In the genomic region with DNA sequence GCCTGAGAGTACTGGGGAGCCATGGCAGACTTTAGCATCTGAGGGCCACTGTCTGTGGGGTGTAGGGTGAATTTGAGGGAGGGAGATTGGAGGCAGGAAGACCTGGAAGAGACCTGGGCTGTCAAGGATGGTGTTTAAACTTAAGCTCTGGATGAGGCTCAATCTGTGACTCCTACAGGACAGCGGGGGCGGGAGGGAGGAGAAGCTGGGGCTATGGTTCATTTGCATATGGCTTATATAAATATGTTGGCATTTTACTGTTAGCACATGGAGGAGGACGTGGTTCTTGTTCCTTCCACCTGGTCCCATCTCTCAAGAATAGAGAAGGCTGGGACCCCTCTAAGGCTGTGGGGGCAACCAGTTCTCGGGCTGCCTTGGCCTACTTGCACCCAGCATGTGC, we compare ENCODE assay signal across 14 cellular contexts.
DNase-seq lines count a peak whose midpoint lies in the region; ATAC-seq and TF ChIP-seq lines count a peak whose summit lies in the region.
"Had no signal": no experiment of that assay in that cellular context is flagged by ENCODE, and none has a peak within 500 bp of the region (broad histone marks: within the 10 kb centered on the region; RNA-seq: fewer than 3 reads in every experiment).

No MANE protein-coding gene starts in this region.

- H3K9me3 Mint-ChIP-seq in activated naive CD8-positive, alpha-beta T cell treated with anti-CD3 and anti-CD28 coated beads, Interleukin-2, amount 50 U/mL, for 24 hours, result no peaks in the 10 kb centered on the region
- no peaks in the 10 kb centered on the region for H3K9me3 Mint-ChIP-seq in memory B cell

- H3K36me3 Mint-ChIP-seq in activated naive CD8-positive, alpha-beta T cell treated with anti-CD3 and anti-CD28 coated beads, Interleukin-2, amount 50 U/mL, for 24 hours (ENCODE audit: low read depth), result no peaks in the 10 kb centered on the region
- H3K36me3 Mint-ChIP-seq in memory B cell, result no peaks in the 10 kb centered on the region

- intact Hi-C loops in Right ventricle myocardium inferior (cut with DNase I), result no loop called here
- intact Hi-C loops in left ventricle myocardium inferior (cut with micrococcal nuclease), result no loop called here
- intact Hi-C loops in mucosa of descending colon (cut with DNase I, micrococcal nuclease), result no loop called here

- H3K36me3 ChIP-seq in left ventricle myocardium inferior (peaks cover 9% of the 10 kb centered on the region), mucosa of descending colon (ENCODE audit: low read depth) (no peaks in the 10 kb centered on the region)
- H3K36me3 ChIP-seq: SJCRH30 had no signal

- H3K4me3 Mint-ChIP-seq in activated naive CD8-positive, alpha-beta T cell treated with anti-CD3 and anti-CD28 coated beads, Interleukin-2, amount 50 U/mL, for 24 hours, result no peak overlapping the region
- no peak overlapping the region for H3K4me3 Mint-ChIP-seq in memory B cell

- ATAC-seq in Right ventricle myocardium inferior (no peak), memory B cell (ENCODE audit: low read depth) (no peak), mucosa of descending colon (no peak)
- ATAC-seq in activated naive CD8-positive, alpha-beta T cell treated with anti-CD3 and anti-CD28 coated beads, Interleukin-2, amount 50 U/mL, for 24 hours, result no peak
- ATAC-seq: A549, PC-3 had no signal

- H3K4me3 ChIP-seq in left ventricle myocardium inferior (no peak overlapping the region), mucosa of descending colon (no peak overlapping the region)
- H3K4me3 ChIP-seq: A549, SJCRH30 had no signal

- peaks cover 31% of the 10 kb centered on the region for H3K4me1 Mint-ChIP-seq in activated naive CD8-positive, alpha-beta T cell treated with anti-CD3 and anti-CD28 coated beads, Interleukin-2, amount 50 U/mL, for 24 hours
- H3K4me1 Mint-ChIP-seq in memory B cell, result peaks cover 27% of the 10 kb centered on the region

- TF ChIP-seq CTCF in left ventricle myocardium inferior (IDR thresholded peaks at IDR 0.05; ENCODE audit: borderline replicate concordance) (no peak), mucosa of descending colon (IDR thresholded peaks at IDR 0.05) (no peak)

- in situ Hi-C loops in ACHN (cut with HindIII; ENCODE audit: low pct_ligation_motif_present, low pct_unique_long_range_greater_than_20kb, low sequenced_read_pairs), result no loop called here

- H3K9me3 ChIP-seq in left ventricle myocardium inferior (replicated peaks) (no peaks in the 10 kb centered on the region), mucosa of descending colon (no peaks in the 10 kb centered on the region)
- H3K9me3 ChIP-seq: A549, SJCRH30 had no signal

- peaks cover 37% of the 10 kb centered on the region for H3K27me3 ChIP-seq in left ventricle myocardium inferior (ENCODE audit: low read depth)

- peaks cover 41% of the 10 kb centered on the region for H3K27me3 Mint-ChIP-seq in activated naive CD8-positive, alpha-beta T cell treated with anti-CD3 and anti-CD28 coated beads, Interleukin-2, amount 50 U/mL, for 24 hours
- H3K27me3 Mint-ChIP-seq in memory B cell, result peaks cover 16% of the 10 kb centered on the region

- no peak overlapping the region for H3K27ac ChIP-seq in left ventricle myocardium inferior (replicated peaks)
- H3K27ac ChIP-seq: A549, C4-2B, RWPE1, SJCRH30 had no signal

- H3K4me1 ChIP-seq in left ventricle myocardium inferior (peaks cover 11% of the 10 kb centered on the region), mucosa of descending colon (ENCODE audit: low read depth) (peaks cover 6% of the 10 kb centered on the region)
- H3K4me1 ChIP-seq: SJCRH30 had no signal

- peak overlapping the region; percentile 18 for H3K27ac Mint-ChIP-seq in activated naive CD8-positive, alpha-beta T cell treated with anti-CD3 and anti-CD28 coated beads, Interleukin-2, amount 50 U/mL, for 24 hours
- H3K27ac Mint-ChIP-seq in memory B cell, result peak overlapping the region; percentile 70

- DNase-seq in Right ventricle myocardium inferior (ENCODE audit: missing footprints), result peak; percentile 26
- no peak for DNase-seq in left ventricle myocardium inferior
- DNase-seq in activated naive CD8-positive, alpha-beta T cell treated with anti-CD3 and anti-CD28 coated beads, Interleukin-2, amount 50 U/mL, for 24 hours, result no peak
- no peak for DNase-seq in memory B cell (ENCODE audit: low spot score in 2 of 2)
- no peak for DNase-seq in activated naive CD4-positive, alpha-beta T cell treated with Interleukin-2 at 50 U/mL for 16 hours
- no peak for DNase-seq in middle frontal gyrus (ENCODE audit: extremely low spot score, low spot score)
- DNase-seq in ACHN, result no peak
- no peak for DNase-seq in mucosa of descending colon
- DNase-seq: EL, PC-3, SJCRH30 had no signal
